1 cellular context compared by ENCODE assay signal in the genomic region with DNA sequence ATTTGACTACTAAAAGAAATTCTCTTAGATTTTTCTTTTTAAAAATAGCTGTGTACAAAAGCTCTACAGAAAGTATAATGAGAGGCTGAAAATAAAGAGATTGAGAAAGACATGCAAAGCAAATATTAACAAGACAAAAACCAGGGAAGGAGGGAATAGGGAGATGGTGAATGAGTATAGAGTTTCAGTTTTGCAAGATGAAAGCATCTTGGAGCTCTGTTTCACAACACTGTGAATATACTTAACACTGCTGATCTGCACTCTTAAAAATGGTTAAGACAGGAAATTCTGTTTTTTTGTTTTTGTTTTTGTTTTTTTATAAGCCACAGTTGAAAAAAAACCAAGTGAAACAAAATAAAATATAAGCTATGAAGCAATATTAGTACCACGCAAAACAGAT.
TF ChIP-seq lines count a peak whose summit lies in the region.

No MANE protein-coding gene starts in this region.

TF ChIP-seq in GM23338, 12 proteins besides CTCF, POLR2A, EP300 and RAD21 (continued from another document):
- TF ChIP-seq, protein P1, sequence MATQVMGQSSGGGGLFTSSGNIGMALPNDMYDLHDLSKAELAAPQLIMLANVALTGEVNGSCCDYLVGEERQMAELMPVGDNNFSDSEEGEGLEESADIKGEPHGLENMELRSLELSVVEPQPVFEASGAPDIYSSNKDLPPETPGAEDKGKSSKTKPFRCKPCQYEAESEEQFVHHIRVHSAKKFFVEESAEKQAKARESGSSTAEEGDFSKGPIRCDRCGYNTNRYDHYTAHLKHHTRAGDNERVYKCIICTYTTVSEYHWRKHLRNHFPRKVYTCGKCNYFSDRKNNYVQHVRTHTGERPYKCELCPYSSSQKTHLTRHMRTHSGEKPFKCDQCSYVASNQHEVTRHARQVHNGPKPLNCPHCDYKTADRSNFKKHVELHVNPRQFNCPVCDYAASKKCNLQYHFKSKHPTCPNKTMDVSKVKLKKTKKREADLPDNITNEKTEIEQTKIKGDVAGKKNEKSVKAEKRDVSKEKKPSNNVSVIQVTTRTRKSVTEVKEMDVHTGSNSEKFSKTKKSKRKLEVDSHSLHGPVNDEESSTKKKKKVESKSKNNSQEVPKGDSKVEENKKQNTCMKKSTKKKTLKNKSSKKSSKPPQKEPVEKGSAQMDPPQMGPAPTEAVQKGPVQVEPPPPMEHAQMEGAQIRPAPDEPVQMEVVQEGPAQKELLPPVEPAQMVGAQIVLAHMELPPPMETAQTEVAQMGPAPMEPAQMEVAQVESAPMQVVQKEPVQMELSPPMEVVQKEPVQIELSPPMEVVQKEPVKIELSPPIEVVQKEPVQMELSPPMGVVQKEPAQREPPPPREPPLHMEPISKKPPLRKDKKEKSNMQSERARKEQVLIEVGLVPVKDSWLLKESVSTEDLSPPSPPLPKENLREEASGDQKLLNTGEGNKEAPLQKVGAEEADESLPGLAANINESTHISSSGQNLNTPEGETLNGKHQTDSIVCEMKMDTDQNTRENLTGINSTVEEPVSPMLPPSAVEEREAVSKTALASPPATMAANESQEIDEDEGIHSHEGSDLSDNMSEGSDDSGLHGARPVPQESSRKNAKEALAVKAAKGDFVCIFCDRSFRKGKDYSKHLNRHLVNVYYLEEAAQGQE (IDR thresholded peaks at IDR 0.05; ENCODE audit: unreplicated experiment): no peak
- TF ChIP-seq STAT1 (IDR thresholded peaks at IDR 0.05; ENCODE audit: unreplicated experiment) (no peak), ZNF331 (CRISPR knock-in tag; IDR thresholded peaks at IDR 0.05; ENCODE audit: low read depth) (no peak)
